20 cellular contexts compared by ENCODE assay signal in genomic region chr1:219506337-219506944, GRCh38.
A peak's percentile ranks its signal among the peaks of the same experiment; 100 is the strongest.
DNase-seq lines count a peak whose midpoint lies in the region; ATAC-seq and TF ChIP-seq lines count a peak whose summit lies in the region.
"Had no signal": no experiment of that assay in that cellular context is flagged by ENCODE, and none has a peak within 500 bp of the region (broad histone marks: within the 10 kb centered on the region; RNA-seq: fewer than 3 reads in every experiment).

No MANE protein-coding gene starts in this region.

- no peaks in the 10 kb centered on the region for H3K4me1 ChIP-seq in breast epithelium

- intact Hi-C loops in breast epithelium (cut with DNase I; ENCODE audit: low total_unique reads), result no loop called here
- intact Hi-C loops in activated CD4-positive, alpha-beta T cell treated with anti-CD3 and anti-CD28 coated beads, Interleukin-2, amount 10 ng/mL, durations not matched to agents 24 days and 14 days (cut with micrococcal nuclease), result no loop called here

- H3K27ac ChIP-seq in breast epithelium, result no peak overlapping the region
- H3K27ac ChIP-seq: GM23248 had no signal

- no peaks in the 10 kb centered on the region for H3K27me3 ChIP-seq in breast epithelium

- no peaks in the 10 kb centered on the region for H3K9me3 Mint-ChIP-seq in nephron
- H3K9me3 Mint-ChIP-seq in activated CD4-positive, alpha-beta T cell treated with anti-CD3 and anti-CD28 coated beads, Interleukin-2, amount 10 ng/mL, durations not matched to agents 24 days and 14 days, result peaks cover 5% of the 10 kb centered on the region

- no peak overlapping the region for H3K4me3 Mint-ChIP-seq in nephron
- no peak overlapping the region for H3K4me3 Mint-ChIP-seq in activated CD4-positive, alpha-beta T cell treated with anti-CD3 and anti-CD28 coated beads, Interleukin-2, amount 10 ng/mL, durations not matched to agents 24 days and 14 days
- H3K4me3 Mint-ChIP-seq: CD8-positive, alpha-beta memory T cell; HFFc6 had no signal

- DNase-seq in NCI-H82 (lab: John Stamatoyannopoulos, UW) (peak; percentile 63), NCI-H82 treated with DMSO at 0.1 percent for 48 hours (lab: John Stamatoyannopoulos, UW; ENCODE audit: unreplicated experiment) (no peak), astrocyte of the hippocampus (ENCODE audit: low read depth, low spot score) (peak; percentile 28), breast epithelium (ENCODE audit: low spot score in 2 of 2) (no peak)
- DNase-seq in activated CD4-positive, alpha-beta T cell treated with anti-CD3 and anti-CD28 coated beads, Interleukin-2, amount 50 U/mL, for 1 hour, result no peak
- no peak for DNase-seq in activated CD4-positive, alpha-beta T cell treated with anti-CD3 and anti-CD28 coated beads, Interleukin-2, amount 10 ng/mL, durations not matched to agents 24 days and 14 days
- DNase-seq: 8988T; CD8-positive, alpha-beta memory T cell; DND-41; GDM1; GM23248; HFFc6; IMR-90; Karpas-422; NCI-H1105; NCI-H187; NCI-H748 treated with DMSO at 0.1 percent for 48 hours had no signal

- peaks cover 25% of the 10 kb centered on the region for H3K4me1 Mint-ChIP-seq in nephron
- H3K4me1 Mint-ChIP-seq in activated CD4-positive, alpha-beta T cell treated with anti-CD3 and anti-CD28 coated beads, Interleukin-2, amount 10 ng/mL, durations not matched to agents 24 days and 14 days, result no peaks in the 10 kb centered on the region
- H3K4me1 Mint-ChIP-seq: CD8-positive, alpha-beta memory T cell had no signal

- ATAC-seq in HG02870 (IDR thresholded peaks at IDR 0.05; ENCODE audit: unreplicated experiment), result no peak
- ATAC-seq: GM12878 had no signal

- no peak for TF ChIP-seq POLR2A in breast epithelium (IDR thresholded peaks at IDR 0.05)

- H3K4me3 ChIP-seq in breast epithelium, result no peak overlapping the region
- H3K4me3 ChIP-seq: GM12878, GM23248 had no signal

- H3K36me3 Mint-ChIP-seq in nephron (ENCODE audit: low read depth), result no peaks in the 10 kb centered on the region
- H3K36me3 Mint-ChIP-seq in activated CD4-positive, alpha-beta T cell treated with anti-CD3 and anti-CD28 coated beads, Interleukin-2, amount 10 ng/mL, durations not matched to agents 24 days and 14 days (ENCODE audit: low read depth), result no peaks in the 10 kb centered on the region
- H3K36me3 Mint-ChIP-seq: CD8-positive, alpha-beta memory T cell had no signal

- peaks cover 8% of the 10 kb centered on the region for H3K27me3 Mint-ChIP-seq in nephron (ENCODE audit: low read depth)
- no peaks in the 10 kb centered on the region for H3K27me3 Mint-ChIP-seq in activated CD4-positive, alpha-beta T cell treated with anti-CD3 and anti-CD28 coated beads, Interleukin-2, amount 10 ng/mL, durations not matched to agents 24 days and 14 days
- H3K27me3 Mint-ChIP-seq: CD8-positive, alpha-beta memory T cell had no signal

- no peaks in the 10 kb centered on the region for H3K9me3 ChIP-seq in breast epithelium

- TF ChIP-seq CTCF in nephron (IDR thresholded peaks at IDR 0.05; ENCODE audit: unreplicated experiment in 3 of 3) (no peak), breast epithelium (IDR thresholded peaks at IDR 0.05) (no peak)

- no peaks in the 10 kb centered on the region for H3K36me3 ChIP-seq in breast epithelium

- peak overlapping the region; percentile 37 to 63 (median 48) for H3K27ac Mint-ChIP-seq in nephron
- H3K27ac Mint-ChIP-seq in activated CD4-positive, alpha-beta T cell treated with anti-CD3 and anti-CD28 coated beads, Interleukin-2, amount 10 ng/mL, durations not matched to agents 24 days and 14 days, result no peak overlapping the region
- H3K27ac Mint-ChIP-seq: CD8-positive, alpha-beta memory T cell; HFFc6 had no signal

Comparison
In these comparisons a context has a peak if more than half of its experiments do, and no peak if none do; other contexts are left out.
1. DNase-seq: peak in NCI-H82 (single experiment) and astrocyte of the hippocampus (single experiment); none in NCI-H82 treated with DMSO at 0.1 percent for 48 hours (single experiment), activated CD4-positive, alpha-beta T cell treated with anti-CD3 and anti-CD28 coated beads, Interleukin-2, amount 50 U/mL, for 1 hour (single experiment), breast epithelium (0 of 2) and activated CD4-positive, alpha-beta T cell treated with anti-CD3 and anti-CD28 coated beads, Interleukin-2, amount 10 ng/mL, durations not matched to agents 24 days and 14 days (single experiment).